Comparison of ENCODE assay signal across 8 cellular contexts in the genomic region with DNA sequence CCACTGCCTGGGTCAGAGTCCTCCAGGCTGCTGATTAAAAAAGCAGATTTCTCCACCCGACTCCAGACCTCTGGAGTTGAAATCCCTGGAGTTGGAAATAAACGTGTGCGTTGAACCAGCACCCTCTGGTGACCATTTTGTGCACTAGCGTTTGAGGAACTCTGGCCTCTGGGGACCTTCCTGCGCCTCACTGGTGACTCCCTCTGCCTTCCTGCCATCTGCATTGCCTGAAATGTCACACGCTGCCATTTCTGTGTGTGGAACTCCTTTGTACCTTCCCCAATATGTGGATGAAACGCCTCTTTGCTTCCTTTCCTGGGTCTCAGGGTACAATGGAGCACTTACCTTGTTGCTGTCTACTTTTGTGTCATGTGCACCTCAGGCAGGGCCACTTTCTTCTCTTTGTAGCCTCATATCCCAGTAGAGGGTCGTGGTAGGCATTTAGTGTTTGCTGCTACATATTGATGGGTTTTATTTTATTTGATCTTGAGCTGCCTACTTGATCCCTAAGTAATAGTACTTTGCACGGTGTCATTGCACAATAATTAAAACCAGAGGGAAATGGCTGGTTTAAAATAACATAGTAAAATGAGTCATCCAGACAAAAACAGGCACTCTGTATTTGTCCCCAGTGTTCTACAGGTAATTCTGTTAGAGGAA. TPM values are rescaled to one million over a fixed set of nuclear protein-coding genes. Genes with fewer than 3 reads are reported as not detected.
A peak's percentile ranks its signal among the peaks of the same experiment; 100 is the strongest.
DNase-seq lines count a peak whose midpoint lies in the region; ATAC-seq and TF ChIP-seq lines count a peak whose summit lies in the region.

No MANE protein-coding gene starts in this region.

- no peaks in the 10 kb centered on the region for H3K36me3 Mint-ChIP-seq in activated CD4-positive, alpha-beta T cell treated with anti-CD3 and anti-CD28 coated beads, Interleukin-2, amount 10 ng/mL, durations not matched to agents 7 days and 5 days (ENCODE audit: low read depth)

- POLR2A ChIA-PET in activated CD4-positive, alpha-beta T cell treated with anti-CD3 and anti-CD28 coated beads, Interleukin-2, amount 10 ng/mL, durations not matched to agents 7 days and 5 days (lab: Charles Lee): no interaction called here

- H3K27me3 ChIP-seq in effector memory CD4-positive, alpha-beta T cell (replicated peaks; ENCODE audit: control insufficient read depth, insufficient read depth, low read length, poor library complexity, severe bottlenecking): no peaks in the 10 kb centered on the region
- no peaks in the 10 kb centered on the region for H3K27me3 ChIP-seq in lower lobe of right lung (ENCODE audit: low read depth)

- H3K4me1 ChIP-seq in effector memory CD4-positive, alpha-beta T cell (ENCODE audit: control insufficient read depth, insufficient read depth, low read length, poor library complexity, severe bottlenecking): no peaks in the 10 kb centered on the region
- peaks cover 8% of the 10 kb centered on the region for H3K4me1 ChIP-seq in lower lobe of right lung

- intact Hi-C loops in lower lobe of right lung (cut with DNase I): no loop called here

- peaks cover 13% of the 10 kb centered on the region for H3K27me3 Mint-ChIP-seq in activated CD4-positive, alpha-beta T cell treated with anti-CD3 and anti-CD28 coated beads, Interleukin-2, amount 10 ng/mL, durations not matched to agents 7 days and 5 days

- no peaks in the 10 kb centered on the region for H3K9me3 ChIP-seq in effector memory CD4-positive, alpha-beta T cell (ENCODE audit: control insufficient read depth, low read length)
- H3K9me3 ChIP-seq in lower lobe of right lung: no peaks in the 10 kb centered on the region

- peak; percentile 70 for DNase-seq in Caki2 (ENCODE audit: low read depth)
- DNase-seq in NCI-H524 (lab: John Stamatoyannopoulos, UW): peak; percentile 72 to 91
- DNase-seq in activated CD4-positive, alpha-beta T cell treated with anti-CD3 and anti-CD28 coated beads, Interleukin-2, amount 10 ng/mL, durations not matched to agents 7 days and 5 days: peak; percentile 64
- peak; percentile 4 to 27 (median 20) for DNase-seq in effector memory CD4-positive, alpha-beta T cell
- peak; percentile 66 for DNase-seq in lower lobe of right lung
- peak; percentile 14 for DNase-seq in stimulated activated CD8-positive, alpha-beta memory T cell treated with anti-CD3 and anti-CD28 coated beads, Interleukin-7, amount 100 ng/mL, for 24 hours (ENCODE audit: low read depth)

- CTCF ChIA-PET in activated CD4-positive, alpha-beta T cell treated with anti-CD3 and anti-CD28 coated beads, Interleukin-2, amount 10 ng/mL, durations not matched to agents 7 days and 5 days (lab: Charles Lee): interaction anchor here (0.6 to 1.9 kb wide), 10 partner anchors 9 to 359 kb away, joined by 3 to 5 read pairs (median 3); partner anchors contain the start of gene MED12L

- H3K9me3 Mint-ChIP-seq in activated CD4-positive, alpha-beta T cell treated with anti-CD3 and anti-CD28 coated beads, Interleukin-2, amount 10 ng/mL, durations not matched to agents 7 days and 5 days: no peaks in the 10 kb centered on the region

- no peak overlapping the region for H3K4me3 Mint-ChIP-seq in activated CD4-positive, alpha-beta T cell treated with anti-CD3 and anti-CD28 coated beads, Interleukin-2, amount 10 ng/mL, durations not matched to agents 7 days and 5 days

- no peaks in the 10 kb centered on the region for H3K36me3 ChIP-seq in effector memory CD4-positive, alpha-beta T cell (ENCODE audit: control insufficient read depth, insufficient read depth, low read length)
- no peaks in the 10 kb centered on the region for H3K36me3 ChIP-seq in lower lobe of right lung

- ATAC-seq in GM19463 (IDR thresholded peaks at IDR 0.05; ENCODE audit: unreplicated experiment) (peak; percentile 93), HG03521 (IDR thresholded peaks at IDR 0.05; ENCODE audit: unreplicated experiment) (peak; percentile 76), lower lobe of right lung (peak; percentile 93 to 94)

- H3K27ac Mint-ChIP-seq in activated CD4-positive, alpha-beta T cell treated with anti-CD3 and anti-CD28 coated beads, Interleukin-2, amount 10 ng/mL, durations not matched to agents 7 days and 5 days: no peak overlapping the region

- in situ Hi-C loops in Caki2 (cut with HindIII; ENCODE audit: low pct_unique_long_range_greater_than_20kb, low sequenced_read_pairs): no loop called here

- TF ChIP-seq CTCF in lower lobe of right lung (IDR thresholded peaks at IDR 0.05): peak; percentile 87

- no peak overlapping the region for H3K27ac ChIP-seq in effector memory CD4-positive, alpha-beta T cell (ENCODE audit: insufficient read depth, low read length, poor library complexity, severe bottlenecking)
- H3K27ac ChIP-seq in lower lobe of right lung: no peak overlapping the region

- no peak overlapping the region for H3K4me3 ChIP-seq in effector memory CD4-positive, alpha-beta T cell (ENCODE audit: insufficient read depth, low read depth, low read length, poor library complexity, severe bottlenecking)
- H3K4me3 ChIP-seq in lower lobe of right lung: no peak overlapping the region

- H3K4me1 Mint-ChIP-seq in activated CD4-positive, alpha-beta T cell treated with anti-CD3 and anti-CD28 coated beads, Interleukin-2, amount 10 ng/mL, durations not matched to agents 7 days and 5 days: no peaks in the 10 kb centered on the region

RNA-seq across cellular contexts. Expression of gene GPR171, which starts 56.8 kb away (rescaled TPM):
- not detected in 2 replicates for total RNA-seq in Caki2 (2014; rRNA removed; shearing (Covaris generic); ENCODE audit: low replicate concordance)
- 100 to 1,000 TPM; 144 to 181 TPM for total RNA-seq in activated CD4-positive, alpha-beta T cell treated with anti-CD3 and anti-CD28 coated beads, Interleukin-2, amount 10 ng/mL, durations not matched to agents 7 days and 5 days
- 1.3 TPM for total RNA-seq in lower lobe of right lung

Comparison
In these comparisons a context has a peak if more than half of its experiments do, and no peak if none do; other contexts are left out.
1. DNase-seq: peak in every context shown above with its lines; median percentile 82 in NCI-H524; 70 in Caki2; 66 in lower lobe of right lung; 64 in activated CD4-positive, alpha-beta T cell treated with anti-CD3 and anti-CD28 coated beads, Interleukin-2, amount 10 ng/mL, durations not matched to agents 7 days and 5 days; 20 in effector memory CD4-positive, alpha-beta T cell; 14 in stimulated activated CD8-positive, alpha-beta memory T cell treated with anti-CD3 and anti-CD28 coated beads, Interleukin-7, amount 100 ng/mL, for 24 hours.
2. RNA of gene GPR171, which starts 56.8 kb away (total RNA-seq): 144 to 181 TPM in activated CD4-positive, alpha-beta T cell treated with anti-CD3 and anti-CD28 coated beads, Interleukin-2, amount 10 ng/mL, durations not matched to agents 7 days and 5 days; 1.3 TPM in lower lobe of right lung (single experiment) and not detected in Caki2; every median in the first group is over 10 times any median in the second.
3. Peak in every context shown above with its lines, with median percentiles within 50 percentile points of each other: ATAC-seq.